ENCODE assay signal across 10 cellular contexts in the genomic region with DNA sequence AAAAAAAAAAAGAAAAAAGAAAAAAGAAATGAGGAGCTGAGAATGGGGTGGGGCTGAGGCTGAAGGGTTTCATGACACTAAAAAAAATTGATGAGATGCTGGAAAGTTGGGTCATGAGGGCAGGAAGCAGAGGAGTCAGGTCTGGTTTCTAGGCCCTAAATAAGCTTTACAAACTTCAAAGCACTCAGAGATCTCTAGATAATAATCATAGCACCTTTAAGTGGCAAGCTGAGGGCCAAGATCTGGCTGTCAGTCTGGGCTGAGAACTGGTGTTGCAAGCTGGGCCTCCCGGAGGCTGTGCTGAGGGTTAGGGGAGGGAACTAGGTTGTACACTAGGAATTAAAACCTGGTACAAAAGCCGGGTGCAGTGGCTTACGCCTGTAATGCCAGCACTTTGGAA. TPM values are rescaled to one million over a fixed set of nuclear protein-coding genes. Genes with fewer than 3 reads are reported as not detected.
DNase-seq lines count a peak whose midpoint lies in the region; ATAC-seq and TF ChIP-seq lines count a peak whose summit lies in the region.
"Had no signal": no experiment of that assay in that cellular context is flagged by ENCODE, and none has a peak within 500 bp of the region (broad histone marks: within the 10 kb centered on the region; RNA-seq: fewer than 3 reads in every experiment).

No MANE protein-coding gene starts in this region.

- POLR2A ChIA-PET in activated CD8-positive, alpha-beta T cell treated with anti-CD3 and anti-CD28 coated beads, Interleukin-2, amount 10 ng/mL, durations not matched to agents 7 days and 5 days (lab: Charles Lee) = interaction anchor here (0.9 to 1.8 kb wide), 4 partner anchors 9 to 21 kb away, joined by 3 to 15 read pairs (median 4); partner anchors contain the start of genes ZNF688 and ZNF747

- no peaks in the 10 kb centered on the region for H3K27me3 ChIP-seq in Peyer's patch
- H3K27me3 ChIP-seq: pancreas had no signal

- peak overlapping the region in 3 of 4 donors; percentile 3 to 22 (median 18) for H3K27ac ChIP-seq in Peyer's patch
- H3K27ac ChIP-seq: pancreas had no signal

- H3K27me3 Mint-ChIP-seq in activated CD8-positive, alpha-beta T cell treated with anti-CD3 and anti-CD28 coated beads, Interleukin-2, amount 10 ng/mL, durations not matched to agents 7 days and 5 days (ENCODE audit: low read depth) = no peaks in the 10 kb centered on the region
- H3K27me3 Mint-ChIP-seq in nephron progenitor cell (ENCODE audit: low read depth, poor library complexity) = no peaks in the 10 kb centered on the region

- TF ChIP-seq CTCF in Peyer's patch (IDR thresholded peaks at IDR 0.05) = no peak
- no peak for TF ChIP-seq CTCF in nephron progenitor cell (IDR thresholded peaks at IDR 0.05)

- DNase-seq in Peyer's patch = peak in 2 of 3 donors; percentile 36 to 53
- DNase-seq in activated CD8-positive, alpha-beta T cell treated with anti-CD3 and anti-CD28 coated beads, Interleukin-2, amount 10 ng/mL, durations not matched to agents 7 days and 5 days = peak; percentile 78
- peak; percentile 89 for DNase-seq in central memory CD4-positive, alpha-beta T cell
- DNase-seq in stimulated activated CD4-positive, alpha-beta T cell treated with anti-CD3 and anti-CD28 coated beads, Interleukin-4, amount 100 ng/mL, for 1 hour = peak; percentile 56
- DNase-seq in nephron progenitor cell = no peak
- DNase-seq: NCI-H187 treated with DMSO at 0.1 percent for 48 hours, pancreas had no signal

- peaks cover 0 to 27% (median 0%) of the 10 kb centered on the region in 3 donors for H3K36me3 ChIP-seq in Peyer's patch

- H3K9me3 ChIP-seq in Peyer's patch = no peaks in the 10 kb centered on the region
- H3K9me3 ChIP-seq: pancreas had no signal

- peaks cover 56% of the 10 kb centered on the region for H3K4me1 Mint-ChIP-seq in activated CD8-positive, alpha-beta T cell treated with anti-CD3 and anti-CD28 coated beads, Interleukin-2, amount 10 ng/mL, durations not matched to agents 7 days and 5 days (ENCODE audit: low read depth)
- peaks cover 43% of the 10 kb centered on the region for H3K4me1 Mint-ChIP-seq in nephron progenitor cell

- no peak for TF ChIP-seq POLR2A in Peyer's patch (IDR thresholded peaks at IDR 0.05)

- H3K27ac Mint-ChIP-seq in activated CD8-positive, alpha-beta T cell treated with anti-CD3 and anti-CD28 coated beads, Interleukin-2, amount 10 ng/mL, durations not matched to agents 7 days and 5 days = peak overlapping the region; percentile 95
- no peak overlapping the region for H3K27ac Mint-ChIP-seq in nephron progenitor cell

- peak; percentile 94 for ATAC-seq in activated CD8-positive, alpha-beta T cell treated with anti-CD3 and anti-CD28 coated beads, Interleukin-2, amount 10 ng/mL, durations not matched to agents 7 days and 5 days
- ATAC-seq in GM21515 (IDR thresholded peaks at IDR 0.05; ENCODE audit: unreplicated experiment) (no peak), HG03135 (IDR thresholded peaks at IDR 0.05; ENCODE audit: unreplicated experiment) (no peak), GM21529 (IDR thresholded peaks at IDR 0.05; ENCODE audit: unreplicated experiment) (no peak)
- ATAC-seq: pancreas had no signal

- H3K4me3 Mint-ChIP-seq in activated CD8-positive, alpha-beta T cell treated with anti-CD3 and anti-CD28 coated beads, Interleukin-2, amount 10 ng/mL, durations not matched to agents 7 days and 5 days = peak overlapping the region; percentile 64
- no peak overlapping the region for H3K4me3 Mint-ChIP-seq in nephron progenitor cell

- H3K9me3 Mint-ChIP-seq in activated CD8-positive, alpha-beta T cell treated with anti-CD3 and anti-CD28 coated beads, Interleukin-2, amount 10 ng/mL, durations not matched to agents 7 days and 5 days (ENCODE audit: insufficient read depth) = no peaks in the 10 kb centered on the region
- H3K9me3 Mint-ChIP-seq in nephron progenitor cell = no peaks in the 10 kb centered on the region

- no peak overlapping the region for H3K4me3 ChIP-seq in Peyer's patch
- H3K4me3 ChIP-seq: pancreas had no signal

- CTCF ChIA-PET in activated CD8-positive, alpha-beta T cell treated with anti-CD3 and anti-CD28 coated beads, Interleukin-2, amount 10 ng/mL, durations not matched to agents 7 days and 5 days (lab: Charles Lee) = interaction anchor here (0.6 to 5.1 kb wide), 7 partner anchors 14 to 122 kb away, joined by 3 to 34 read pairs (median 4); partner anchors contain the start of genes DCTPP1, PRR14 and ZNF747

- peaks cover 36% of the 10 kb centered on the region for H3K36me3 Mint-ChIP-seq in activated CD8-positive, alpha-beta T cell treated with anti-CD3 and anti-CD28 coated beads, Interleukin-2, amount 10 ng/mL, durations not matched to agents 7 days and 5 days (ENCODE audit: low read depth)
- peaks cover 25% of the 10 kb centered on the region for H3K36me3 Mint-ChIP-seq in nephron progenitor cell (ENCODE audit: low read depth)

- H3K4me1 ChIP-seq in Peyer's patch = peaks cover 0 to 22% (median 3%) of the 10 kb centered on the region in 4 donors

RNA-seq across cellular contexts. Expression of gene ZNF764, which starts 6.4 kb away (rescaled TPM):
- 10 to 100 TPM in 3 of 4 donors, 1 to 10 TPM in 1; 5.8 to 22.5 (median 19.8) TPM for total RNA-seq in Peyer's patch
- total RNA-seq in activated CD8-positive, alpha-beta T cell treated with anti-CD3 and anti-CD28 coated beads, Interleukin-2, amount 10 ng/mL, durations not matched to agents 7 days and 5 days = 10 to 100 TPM; 15.2 to 15.4 TPM

RNA-seq across cellular contexts. Expression of gene ZNF747, which starts 17.1 kb away (rescaled TPM):
- total RNA-seq in Peyer's patch = 10 to 100 TPM; 12.4 to 22.8 (median 19.1) TPM
- 10 to 100 TPM in 1 of 2 experiments, 1 to 10 TPM in 1; 8.9 to 10.8 TPM for total RNA-seq in activated CD8-positive, alpha-beta T cell treated with anti-CD3 and anti-CD28 coated beads, Interleukin-2, amount 10 ng/mL, durations not matched to agents 7 days and 5 days

RNA-seq across cellular contexts. Expression of gene ZNF688, which starts 19.7 kb away (rescaled TPM):
- 10 to 100 TPM; 38.6 to 53.3 (median 41.1) TPM for total RNA-seq in Peyer's patch
- total RNA-seq in activated CD8-positive, alpha-beta T cell treated with anti-CD3 and anti-CD28 coated beads, Interleukin-2, amount 10 ng/mL, durations not matched to agents 7 days and 5 days = 10 to 100 TPM; 12.5 to 13.4 TPM

RNA-seq across cellular contexts. Expression of gene ZNF768, which starts 25.4 kb away (rescaled TPM):
- total RNA-seq in Peyer's patch = 10 to 100 TPM; 19.8 to 64.8 (median 54.1) TPM
- total RNA-seq in activated CD8-positive, alpha-beta T cell treated with anti-CD3 and anti-CD28 coated beads, Interleukin-2, amount 10 ng/mL, durations not matched to agents 7 days and 5 days = 1 to 10 TPM; 6.7 to 7.0 TPM

RNA-seq across cellular contexts. Expression of gene ZNF785, which starts 33.7 kb away (rescaled TPM):
- total RNA-seq in Peyer's patch = 10 to 100 TPM; 13.7 to 55.0 (median 29.3) TPM
- 10 to 100 TPM; 11.7 to 13.7 TPM for total RNA-seq in activated CD8-positive, alpha-beta T cell treated with anti-CD3 and anti-CD28 coated beads, Interleukin-2, amount 10 ng/mL, durations not matched to agents 7 days and 5 days
